In genomic region chr2:217511850-217512249, GRCh38 we compare ENCODE assay signal across 16 cellular contexts.
DNase-seq lines count a peak whose midpoint lies in the region; ATAC-seq and TF ChIP-seq lines count a peak whose summit lies in the region.
"Had no signal": no experiment of that assay in that cellular context is flagged by ENCODE, and none has a peak within 500 bp of the region (broad histone marks: within the 10 kb centered on the region; RNA-seq: fewer than 3 reads in every experiment).

No MANE protein-coding gene starts in this region.

- H2BK5ac ChIP-seq in IMR-90 (ENCODE audit: low read depth, low read length, poor library complexity, severe bottlenecking): peak overlapping the region; percentile 30

- H3K9me3 Mint-ChIP-seq in Calu3 (ENCODE audit: low read depth, unreplicated experiment) (peaks cover 3% of the 10 kb centered on the region), mesothelial cell of epicardium (peaks cover 3% of the 10 kb centered on the region), osteocyte (ENCODE audit: unreplicated experiment) (no peaks in the 10 kb centered on the region), natural killer cell (no peaks in the 10 kb centered on the region)
- H3K9me3 Mint-ChIP-seq: GM23338, H9 had no signal

- POLR2A ChIA-PET in IMR-90 (lab: Charles Lee; ENCODE audit: unreplicated experiment): no interaction called here

- CTCF ChIA-PET in Calu3 (lab: Charles Lee) (interaction anchor here (0.7 to 1.2 kb wide), 2 partner anchors 330 to 347 kb away, joined by 3 to 4 read pairs; no protein-coding TSS in a partner anchor), IMR-90 (lab: Yijun Ruan, JAX) (interaction anchor here (2.0 kb wide), 1 partner anchor 201 kb away, joined by 5 read pairs; no protein-coding TSS in a partner anchor)

- no TSS peak for BruUV-seq in Calu3 (replicated peaks; lab: Mats Ljungman, UMichigan)
- BruUV-seq in IMR-90 (replicated peaks; lab: Mats Ljungman, UMichigan): no TSS peak

- H3K27ac Mint-ChIP-seq in Calu3 (ENCODE audit: unreplicated experiment): peak overlapping the region; percentile 90
- peak overlapping the region; percentile 89 for H3K27ac Mint-ChIP-seq in mesothelial cell of epicardium
- H3K27ac Mint-ChIP-seq in osteocyte (ENCODE audit: unreplicated experiment): peak overlapping the region; percentile 27
- H3K27ac Mint-ChIP-seq in natural killer cell: no peak overlapping the region
- H3K27ac Mint-ChIP-seq: CD4-positive, alpha-beta memory T cell; GM23338; H9 had no signal

- H3K27me3 ChIP-seq in IMR-90 (ENCODE audit: control insufficient read depth, insufficient read depth, low read length): no peaks in the 10 kb centered on the region
- H3K27me3 ChIP-seq in left lung: no peaks in the 10 kb centered on the region

- TF ChIP-seq CTCF in Calu3 (IDR thresholded peaks at IDR 0.05; ENCODE audit: unreplicated experiment): no peak
- no peak for TF ChIP-seq CTCF in IMR-90 (conservative IDR thresholded peaks at IDR 0.05; ENCODE audit: low read depth, low read length)
- no peak for TF ChIP-seq CTCF in mesothelial cell of epicardium (IDR thresholded peaks at IDR 0.05; ENCODE audit: unreplicated experiment)
- TF ChIP-seq CTCF in osteocyte (IDR thresholded peaks at IDR 0.05): no peak
- no peak for TF ChIP-seq CTCF in left lung (IDR thresholded peaks at IDR 0.05)
- TF ChIP-seq CTCF in natural killer cell (IDR thresholded peaks at IDR 0.05): no peak

- H3K4me3 Mint-ChIP-seq in Calu3 (ENCODE audit: low read depth, unreplicated experiment): no peak overlapping the region
- H3K4me3 Mint-ChIP-seq in mesothelial cell of epicardium: no peak overlapping the region
- no peak overlapping the region for H3K4me3 Mint-ChIP-seq in osteocyte (ENCODE audit: unreplicated experiment)
- H3K4me3 Mint-ChIP-seq in natural killer cell: no peak overlapping the region
- H3K4me3 Mint-ChIP-seq: CD4-positive, alpha-beta memory T cell; GM23338; H9 had no signal

- H2AFZ ChIP-seq in IMR-90 (replicated peaks; ENCODE audit: low read length, poor library complexity): no peak overlapping the region

- peak overlapping the region; percentile 80 for H2BK20ac ChIP-seq in IMR-90 (ENCODE audit: low read depth, low read length)

- H3K4me1 Mint-ChIP-seq in Calu3 (ENCODE audit: low read depth, unreplicated experiment): peaks cover 39% of the 10 kb centered on the region
- H3K4me1 Mint-ChIP-seq in mesothelial cell of epicardium: peaks cover 36% of the 10 kb centered on the region
- peaks cover 43% of the 10 kb centered on the region for H3K4me1 Mint-ChIP-seq in osteocyte (ENCODE audit: unreplicated experiment)
- H3K4me1 Mint-ChIP-seq in natural killer cell: peaks cover 0 to 6% of the 10 kb centered on the region in 2 donors

- no peak overlapping the region for H3K4me3 ChIP-seq in IMR-90 (ENCODE audit: insufficient read depth, low read depth, low read length)
- H3K4me3 ChIP-seq in left lung: no peak overlapping the region
- H3K4me3 ChIP-seq: GM12878, GM23338 had no signal

- H3K4me1 ChIP-seq in IMR-90 (ENCODE audit: control insufficient read depth, insufficient read depth, low read length) (peaks cover 17% of the 10 kb centered on the region), left lung (peaks cover 0 to 5% of the 10 kb centered on the region in 2 donors)

- H3K9me1 ChIP-seq in IMR-90 (ENCODE audit: insufficient read depth, low read length): peaks cover 6% of the 10 kb centered on the region; the same call in 1 of the 2 replicates

- TF ChIP-seq RAD21 in IMR-90 (IDR thresholded peaks at IDR 0.05; ENCODE audit: low read length): no peak

- H2BK15ac ChIP-seq in IMR-90 (ENCODE audit: low read depth, low read length): peak overlapping the region; percentile 90

- peak overlapping the region; percentile 91 for H4K91ac ChIP-seq in IMR-90 (ENCODE audit: insufficient read depth, low read depth, low read length)

- peak overlapping the region; percentile 88 for H3K4ac ChIP-seq in IMR-90 (ENCODE audit: low read depth, low read length)

- H3K36me3 Mint-ChIP-seq in Calu3 (ENCODE audit: insufficient read depth, unreplicated experiment): no peaks in the 10 kb centered on the region
- peaks cover 2% of the 10 kb centered on the region for H3K36me3 Mint-ChIP-seq in mesothelial cell of epicardium
- no peaks in the 10 kb centered on the region for H3K36me3 Mint-ChIP-seq in osteocyte (ENCODE audit: unreplicated experiment)
- H3K36me3 Mint-ChIP-seq in natural killer cell: no peaks in the 10 kb centered on the region
- H3K36me3 Mint-ChIP-seq: CD4-positive, alpha-beta memory T cell had no signal

- dilution Hi-C loops in IMR-90 (cut with HindIII; ENCODE audit: low sequenced_read_pairs, unreplicated experiment): loop anchor here (25.0 kb wide), 2 partner anchors 825 to 1000 kb away; partner anchors contain the start of gene IGFBP5

- peak overlapping the region; percentile 56 for H4K5ac ChIP-seq in IMR-90 (ENCODE audit: low read depth, low read length)

- in situ Hi-C loops in IMR-90 (cut with MboI; ENCODE audit: low sequenced_read_pairs): loop anchor here (5.0 to 25.0 kb wide), 4 partner anchors 200 to 1000 kb away; no protein-coding TSS in a partner anchor

- peak overlapping the region; percentile 64 for H3K27ac ChIP-seq in IMR-90 (ENCODE audit: insufficient read depth, low read length)
- no peak overlapping the region for H3K27ac ChIP-seq in left lung

- intact Hi-C loops in Calu3 (cut with micrococcal nuclease; ENCODE audit: unreplicated experiment): loop anchor here (2.0 to 5.0 kb wide), 3 partner anchors 201 to 995 kb away; no protein-coding TSS in a partner anchor
- intact Hi-C loops in IMR-90 (cut with micrococcal nuclease): loop anchor here (2.0 to 10.0 kb wide), 7 partner anchors 130 to 467 kb away; no protein-coding TSS in a partner anchor
- intact Hi-C loops in left lung (cut with DNase I): loop anchor here in 1 of 2 donors (5.0 to 10.0 kb wide), 3 partner anchors 203 to 830 kb away; partner anchors contain the start of gene IGFBP5
- intact Hi-C loops in natural killer cell (cut with micrococcal nuclease): loop anchor here (5.0 kb wide), 2 partner anchors 815 to 995 kb away; partner anchors contain the start of gene IGFBP5

- ATAC-seq in IMR-90 (ENCODE audit: low read depth): no peak
- ATAC-seq in left lung: no peak
- no peak for ATAC-seq in natural killer cell
- ATAC-seq: GM12878 had no signal

- no peak overlapping the region for H2AK9ac ChIP-seq in IMR-90 (replicated peaks; ENCODE audit: low read depth, low read length, poor library complexity)

- peak overlapping the region; percentile 43 for H3K9ac ChIP-seq in IMR-90 (ENCODE audit: low read depth, low read length)

- peak overlapping the region; percentile 75 to 83 for H4K8ac ChIP-seq in IMR-90 (ENCODE audit: low read depth in 2 of 2, low read length in 2 of 2)

- H3K36me3 ChIP-seq in IMR-90 (ENCODE audit: control insufficient read depth, insufficient read depth, low read length) (no peaks in the 10 kb centered on the region), left lung (no peaks in the 10 kb centered on the region)

- H3K14ac ChIP-seq in IMR-90 (replicated peaks; ENCODE audit: low read depth, low read length): peak overlapping the region; percentile 80

- no peaks in the 10 kb centered on the region for H4K20me1 ChIP-seq in IMR-90 (ENCODE audit: insufficient read depth, low read length)

- H3K79me1 ChIP-seq in IMR-90 (ENCODE audit: low read depth in 1 of 2, low read length in 2 of 2): no peaks in the 10 kb centered on the region

- DNase-seq in Calu3: no peak
- no peak for DNase-seq in IMR-90
- DNase-seq in mesothelial cell of epicardium (ENCODE audit: low spot score in 2 of 2, unreplicated experiment in 2 of 2): no peak
- no peak for DNase-seq in osteocyte (ENCODE audit: extremely low spot score, unreplicated experiment)
- no peak for DNase-seq in left lung
- DNase-seq in HUDEP-2 (lab: John Stamatoyannopoulos, UW; ENCODE audit: unreplicated experiment in 76 of 76): no peak
- DNase-seq in NCI-H2196 treated with DMSO at 0.1 percent for 48 hours (lab: John Stamatoyannopoulos, UW; ENCODE audit: unreplicated experiment): no peak
- no peak for DNase-seq in natural killer cell
- DNase-seq: C1 segment of cervical spinal cord; CD4-positive, alpha-beta memory T cell; COR-L47; DMS153; GDM1; H9 had no signal

- H2AK5ac ChIP-seq in IMR-90 (ENCODE audit: low read depth, low read length): peak overlapping the region; percentile 79; the same call in 1 of the 2 replicates

- H3K56ac ChIP-seq in IMR-90 (ENCODE audit: extremely low read depth, insufficient read depth, low read length): no peak overlapping the region; the same call in 1 of the 2 replicates

- H3K18ac ChIP-seq in IMR-90 (ENCODE audit: low read depth, low read length): peak overlapping the region; percentile 87

- WGBS in IMR-90 (ENCODE audit: extremely low coverage in 2 of 2, insufficient read length in 1 of 2), 2 experiments: no CpG with 5 or more reads among the region's 3 CpGs

- H3K23ac ChIP-seq in IMR-90 (ENCODE audit: low read depth, low read length): 0 out of 2 replicates have a peak overlapping the region, but pooled peaks have one; percentile 19

- H3K27me3 Mint-ChIP-seq in Calu3 (ENCODE audit: unreplicated experiment) (no peaks in the 10 kb centered on the region), mesothelial cell of epicardium (ENCODE audit: low read depth) (no peaks in the 10 kb centered on the region), osteocyte (ENCODE audit: unreplicated experiment) (no peaks in the 10 kb centered on the region), natural killer cell (ENCODE audit: low read depth in 2 of 2) (peaks cover 14 to 18% of the 10 kb centered on the region in 2 donors)

- H3K9me3 ChIP-seq in IMR-90 (ENCODE audit: control insufficient read depth, insufficient read depth, low read length) (no peaks in the 10 kb centered on the region), left lung (no peaks in the 10 kb centered on the region)

- peak overlapping the region; percentile 92 for H2BK120ac ChIP-seq in IMR-90 (ENCODE audit: low read depth, low read length)

- TF ChIP-seq POLR2A in IMR-90 (IDR thresholded peaks at IDR 0.05; ENCODE audit: low read depth, low read length): no peak

- H3K4me2 ChIP-seq in IMR-90 (ENCODE audit: low read depth, low read length): no peak overlapping the region

TF ChIP-seq in IMR-90, 13 proteins besides CTCF, POLR2A, EP300 and RAD21 (continues in another document):
- TF ChIP-seq CEBPB (IDR thresholded peaks at IDR 0.05; ENCODE audit: low read depth, low read length): no peak
- TF ChIP-seq, protein P1, sequence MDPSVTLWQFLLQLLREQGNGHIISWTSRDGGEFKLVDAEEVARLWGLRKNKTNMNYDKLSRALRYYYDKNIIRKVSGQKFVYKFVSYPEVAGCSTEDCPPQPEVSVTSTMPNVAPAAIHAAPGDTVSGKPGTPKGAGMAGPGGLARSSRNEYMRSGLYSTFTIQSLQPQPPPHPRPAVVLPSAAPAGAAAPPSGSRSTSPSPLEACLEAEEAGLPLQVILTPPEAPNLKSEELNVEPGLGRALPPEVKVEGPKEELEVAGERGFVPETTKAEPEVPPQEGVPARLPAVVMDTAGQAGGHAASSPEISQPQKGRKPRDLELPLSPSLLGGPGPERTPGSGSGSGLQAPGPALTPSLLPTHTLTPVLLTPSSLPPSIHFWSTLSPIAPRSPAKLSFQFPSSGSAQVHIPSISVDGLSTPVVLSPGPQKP (IDR thresholded peaks at IDR 0.05; ENCODE audit: borderline replicate concordance, low read depth, low read length): no peak
- no peak for TF ChIP-seq BHLHE40 (IDR thresholded peaks at IDR 0.05; ENCODE audit: low read depth, low read length)
- no peak for TF ChIP-seq NFE2L2 (IDR thresholded peaks at IDR 0.05; ENCODE audit: low read depth, low read length)
- no peak for TF ChIP-seq FOS (IDR thresholded peaks at IDR 0.05; ENCODE audit: low read depth, low read length)

Comparison
In these comparisons a context has a peak if more than half of its experiments do, and no peak if none do; other contexts are left out.
1. H3K27ac Mint-ChIP-seq: peak in Calu3 (single experiment), mesothelial cell of epicardium (single experiment) and osteocyte (single experiment); none in natural killer cell (0 of 2).